In the genomic region with DNA sequence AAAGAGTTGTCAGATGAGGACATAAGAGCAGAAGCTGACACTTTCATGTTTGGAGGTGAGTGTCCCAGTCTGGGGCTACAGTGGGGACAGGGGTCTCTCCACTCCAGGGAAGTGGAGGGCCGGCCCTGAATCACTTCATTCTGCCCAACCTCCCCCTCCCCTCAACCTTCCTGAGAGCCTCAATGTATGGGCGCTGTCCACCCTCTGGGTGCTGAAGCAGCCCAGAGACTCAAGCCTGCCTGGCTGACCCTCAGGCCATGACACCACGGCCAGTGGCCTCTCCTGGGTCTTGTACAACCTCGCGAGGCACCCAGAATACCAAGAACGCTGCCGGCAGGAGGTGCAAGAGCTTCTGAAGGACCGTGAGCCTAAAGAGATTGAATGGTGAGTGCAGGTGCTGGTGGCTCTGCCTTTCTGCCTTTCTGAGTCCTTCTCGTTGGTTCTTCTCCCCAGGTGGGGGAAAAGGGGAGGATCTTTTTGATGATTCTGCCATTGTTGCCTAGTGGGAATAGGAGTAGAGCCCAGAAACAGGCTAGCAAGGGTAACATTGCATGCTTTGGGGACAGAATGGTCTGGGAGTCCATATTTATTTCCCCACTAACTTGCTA, we compare ENCODE assay signal across 1 cellular context.
A peak's percentile ranks its signal among the peaks of the same experiment; 100 is the strongest.
TF ChIP-seq lines count a peak whose summit lies in the region.

No MANE protein-coding gene starts in this region.

TF ChIP-seq in K562, 482 proteins besides CTCF, POLR2A, EP300 and RAD21 (continued from another document and continues in another):
- TF ChIP-seq, protein P1, sequence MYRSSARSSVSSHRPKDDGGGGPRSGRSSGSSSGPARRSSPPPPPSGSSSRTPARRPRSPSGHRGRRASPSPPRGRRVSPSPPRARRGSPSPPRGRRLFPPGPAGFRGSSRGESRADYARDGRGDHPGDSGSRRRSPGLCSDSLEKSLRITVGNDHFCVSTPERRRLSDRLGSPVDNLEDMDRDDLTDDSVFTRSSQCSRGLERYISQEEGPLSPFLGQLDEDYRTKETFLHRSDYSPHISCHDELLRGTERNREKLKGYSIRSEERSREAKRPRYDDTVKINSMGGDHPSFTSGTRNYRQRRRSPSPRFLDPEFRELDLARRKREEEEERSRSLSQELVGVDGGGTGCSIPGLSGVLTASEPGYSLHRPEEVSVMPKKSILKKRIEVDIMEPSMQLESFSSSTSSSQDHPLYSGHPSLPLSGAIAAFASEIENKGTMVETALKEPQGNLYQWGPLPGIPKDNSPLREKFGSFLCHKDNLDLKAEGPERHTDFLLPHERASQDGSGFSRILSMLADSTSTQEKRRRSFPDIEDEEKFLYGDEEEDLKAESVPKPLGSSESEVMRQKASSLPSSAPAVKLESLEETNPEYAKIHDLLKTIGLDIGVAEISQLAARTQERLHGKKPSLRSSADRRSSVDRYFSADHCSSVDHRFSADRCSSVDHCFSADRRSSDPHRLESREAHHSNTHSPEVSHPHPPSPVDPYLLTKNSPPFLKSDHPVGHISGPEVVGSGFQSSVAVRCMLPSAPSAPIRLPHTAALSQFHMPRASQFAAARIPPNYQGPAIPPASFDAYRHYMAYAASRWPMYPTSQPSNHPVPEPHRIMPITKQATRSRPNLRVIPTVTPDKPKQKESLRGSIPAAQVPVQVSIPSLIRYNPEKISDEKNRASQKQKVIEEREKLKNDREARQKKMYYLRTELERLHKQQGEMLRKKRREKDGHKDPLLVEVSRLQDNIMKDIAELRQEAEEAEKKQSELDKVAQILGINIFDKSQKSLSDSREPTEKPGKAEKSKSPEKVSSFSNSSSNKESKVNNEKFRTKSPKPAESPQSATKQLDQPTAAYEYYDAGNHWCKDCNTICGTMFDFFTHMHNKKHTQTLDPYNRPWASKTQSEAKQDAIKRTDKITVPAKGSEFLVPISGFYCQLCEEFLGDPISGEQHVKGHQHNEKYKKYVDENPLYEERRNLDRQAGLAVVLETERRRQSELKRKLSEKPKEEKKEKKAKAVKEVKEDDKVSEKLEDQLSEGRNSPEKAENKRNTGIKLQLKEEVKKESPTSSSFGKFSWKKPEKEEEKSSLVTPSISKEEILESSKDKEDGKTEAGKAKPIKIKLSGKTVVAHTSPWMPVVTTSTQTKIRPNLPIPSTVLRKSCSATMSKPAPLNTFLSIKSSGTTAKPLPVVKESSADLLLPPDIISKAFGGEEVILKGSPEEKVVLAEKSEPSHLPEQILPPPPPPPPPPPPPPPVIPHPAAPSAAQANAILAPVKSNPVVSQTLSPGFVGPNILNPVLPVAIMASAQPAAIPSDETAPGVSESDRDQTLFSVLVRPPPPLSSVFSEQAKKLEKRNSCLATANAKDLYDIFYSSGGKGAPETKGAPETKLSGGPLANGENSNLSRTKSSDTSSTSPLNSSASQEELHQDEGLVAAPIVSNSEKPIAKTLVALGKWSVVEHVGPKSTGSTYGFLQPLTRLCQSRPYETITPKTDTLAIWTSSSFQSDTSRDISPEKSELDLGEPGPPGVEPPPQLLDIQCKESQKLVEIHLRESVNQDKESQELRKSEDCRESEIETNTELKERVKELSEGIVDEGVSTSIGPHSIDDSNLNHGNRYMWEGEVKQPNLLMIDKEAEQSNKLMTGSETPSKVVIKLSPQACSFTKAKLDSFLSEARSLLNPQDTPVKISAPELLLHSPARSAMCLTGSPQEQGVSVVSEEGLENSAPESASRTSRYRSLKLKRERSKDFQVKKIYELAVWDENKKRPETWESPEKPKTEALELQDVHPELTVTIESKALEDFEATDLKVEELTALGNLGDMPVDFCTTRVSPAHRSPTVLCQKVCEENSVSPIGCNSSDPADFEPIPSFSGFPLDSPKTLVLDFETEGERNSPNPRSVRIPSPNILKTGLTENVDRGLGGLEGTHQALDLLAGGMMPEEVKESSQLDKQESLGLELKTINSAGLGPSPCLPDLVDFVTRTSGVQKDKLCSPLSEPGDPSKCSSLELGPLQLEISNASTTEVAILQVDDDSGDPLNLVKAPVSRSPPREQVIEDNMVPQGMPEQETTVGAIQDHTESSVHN (IDR thresholded peaks at IDR 0.05; ENCODE audit: borderline replicate concordance in 1 of 2, low read depth in 1 of 2), result no peak
- TF ChIP-seq, protein P2, sequence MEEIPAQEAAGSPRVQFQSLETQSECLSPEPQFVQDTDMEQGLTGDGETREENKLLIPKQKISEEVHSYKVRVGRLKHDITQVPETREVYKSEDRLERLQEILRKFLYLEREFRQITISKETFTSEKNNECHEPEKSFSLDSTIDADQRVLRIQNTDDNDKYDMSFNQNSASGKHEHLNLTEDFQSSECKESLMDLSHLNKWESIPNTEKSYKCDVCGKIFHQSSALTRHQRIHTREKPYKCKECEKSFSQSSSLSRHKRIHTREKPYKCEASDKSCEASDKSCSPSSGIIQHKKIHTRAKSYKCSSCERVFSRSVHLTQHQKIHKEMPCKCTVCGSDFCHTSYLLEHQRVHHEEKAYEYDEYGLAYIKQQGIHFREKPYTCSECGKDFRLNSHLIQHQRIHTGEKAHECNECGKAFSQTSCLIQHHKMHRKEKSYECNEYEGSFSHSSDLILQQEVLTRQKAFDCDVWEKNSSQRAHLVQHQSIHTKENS (CRISPR knock-in tag; IDR thresholded peaks at IDR 0.05), result no peak
- TF ChIP-seq NFIX (CRISPR knock-in tag; IDR thresholded peaks at IDR 0.05; ENCODE audit: low read depth), result no peak
- TF ChIP-seq BMI1 (IDR thresholded peaks at IDR 0.05; ENCODE audit: low read length), result no peak
- TF ChIP-seq KAT8 (IDR thresholded peaks at IDR 0.05; ENCODE audit: low read depth), result no peak
- no peak for TF ChIP-seq TOE1 (IDR thresholded peaks at IDR 0.05; ENCODE audit: borderline replicate concordance)
- TF ChIP-seq TOE1 (CRISPR knock-in tag; IDR thresholded peaks at IDR 0.05; ENCODE audit: borderline replicate concordance, low read depth), result no peak
- no peak for TF ChIP-seq RBM22 (IDR thresholded peaks at IDR 0.05; ENCODE audit: low read depth, low read length, poor library complexity, severe bottlenecking)
- TF ChIP-seq FOXK2 (conservative IDR thresholded peaks at IDR 0.05 in 1 of 2, IDR thresholded peaks at IDR 0.05 in 1 of 2; ENCODE audit: low read depth in 2 of 2), result no peak
- no peak for TF ChIP-seq RFX5 (IDR thresholded peaks at IDR 0.05; ENCODE audit: low read depth, low read length)
- TF ChIP-seq WHSC1 (IDR thresholded peaks at IDR 0.05; ENCODE audit: low read length), result no peak
- no peak for TF ChIP-seq STAT6 (CRISPR knock-in tag; IDR thresholded peaks at IDR 0.05)
- TF ChIP-seq ZNF785 (CRISPR knock-in tag; IDR thresholded peaks at IDR 0.05), result no peak
- no peak for TF ChIP-seq FOXA3 (CRISPR knock-in tag; conservative IDR thresholded peaks at IDR 0.05 in 1 of 2, IDR thresholded peaks at IDR 0.05 in 1 of 2)
- TF ChIP-seq, protein P3, sequence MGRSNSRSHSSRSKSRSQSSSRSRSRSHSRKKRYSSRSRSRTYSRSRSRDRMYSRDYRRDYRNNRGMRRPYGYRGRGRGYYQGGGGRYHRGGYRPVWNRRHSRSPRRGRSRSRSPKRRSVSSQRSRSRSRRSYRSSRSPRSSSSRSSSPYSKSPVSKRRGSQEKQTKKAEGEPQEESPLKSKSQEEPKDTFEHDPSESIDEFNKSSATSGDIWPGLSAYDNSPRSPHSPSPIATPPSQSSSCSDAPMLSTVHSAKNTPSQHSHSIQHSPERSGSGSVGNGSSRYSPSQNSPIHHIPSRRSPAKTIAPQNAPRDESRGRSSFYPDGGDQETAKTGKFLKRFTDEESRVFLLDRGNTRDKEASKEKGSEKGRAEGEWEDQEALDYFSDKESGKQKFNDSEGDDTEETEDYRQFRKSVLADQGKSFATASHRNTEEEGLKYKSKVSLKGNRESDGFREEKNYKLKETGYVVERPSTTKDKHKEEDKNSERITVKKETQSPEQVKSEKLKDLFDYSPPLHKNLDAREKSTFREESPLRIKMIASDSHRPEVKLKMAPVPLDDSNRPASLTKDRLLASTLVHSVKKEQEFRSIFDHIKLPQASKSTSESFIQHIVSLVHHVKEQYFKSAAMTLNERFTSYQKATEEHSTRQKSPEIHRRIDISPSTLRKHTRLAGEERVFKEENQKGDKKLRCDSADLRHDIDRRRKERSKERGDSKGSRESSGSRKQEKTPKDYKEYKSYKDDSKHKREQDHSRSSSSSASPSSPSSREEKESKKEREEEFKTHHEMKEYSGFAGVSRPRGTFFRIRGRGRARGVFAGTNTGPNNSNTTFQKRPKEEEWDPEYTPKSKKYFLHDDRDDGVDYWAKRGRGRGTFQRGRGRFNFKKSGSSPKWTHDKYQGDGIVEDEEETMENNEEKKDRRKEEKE (IDR thresholded peaks at IDR 0.05; ENCODE audit: borderline replicate concordance in 1 of 2, control insufficient read depth in 1 of 2, low read depth in 2 of 2, low read length in 1 of 2), result no peak
- TF ChIP-seq ZNF311 (CRISPR knock-in tag; IDR thresholded peaks at IDR 0.05), result 0 out of 2 replicates have a peak, but pooled peaks have one; percentile 31
- TF ChIP-seq ATF3 (IDR thresholded peaks at IDR 0.05), result no peak
- no peak for TF ChIP-seq ATF3 (CRISPR knock-in tag; conservative IDR thresholded peaks at IDR 0.05)
- TF ChIP-seq TGIF2 (CRISPR knock-in tag; IDR thresholded peaks at IDR 0.05), result 0 out of 2 replicates have a peak, but pooled peaks have one; percentile 41
- peak; percentile 89 for TF ChIP-seq PRMT5 (CRISPR knock-in tag; IDR thresholded peaks at IDR 0.05)
- TF ChIP-seq, protein P4, sequence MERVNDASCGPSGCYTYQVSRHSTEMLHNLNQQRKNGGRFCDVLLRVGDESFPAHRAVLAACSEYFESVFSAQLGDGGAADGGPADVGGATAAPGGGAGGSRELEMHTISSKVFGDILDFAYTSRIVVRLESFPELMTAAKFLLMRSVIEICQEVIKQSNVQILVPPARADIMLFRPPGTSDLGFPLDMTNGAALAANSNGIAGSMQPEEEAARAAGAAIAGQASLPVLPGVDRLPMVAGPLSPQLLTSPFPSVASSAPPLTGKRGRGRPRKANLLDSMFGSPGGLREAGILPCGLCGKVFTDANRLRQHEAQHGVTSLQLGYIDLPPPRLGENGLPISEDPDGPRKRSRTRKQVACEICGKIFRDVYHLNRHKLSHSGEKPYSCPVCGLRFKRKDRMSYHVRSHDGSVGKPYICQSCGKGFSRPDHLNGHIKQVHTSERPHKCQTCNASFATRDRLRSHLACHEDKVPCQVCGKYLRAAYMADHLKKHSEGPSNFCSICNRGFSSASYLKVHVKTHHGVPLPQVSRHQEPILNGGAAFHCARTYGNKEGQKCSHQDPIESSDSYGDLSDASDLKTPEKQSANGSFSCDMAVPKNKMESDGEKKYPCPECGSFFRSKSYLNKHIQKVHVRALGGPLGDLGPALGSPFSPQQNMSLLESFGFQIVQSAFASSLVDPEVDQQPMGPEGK (CRISPR knock-in tag; IDR thresholded peaks at IDR 0.05; ENCODE audit: borderline replicate concordance), result no peak
- TF ChIP-seq ZNF830 (CRISPR knock-in tag; IDR thresholded peaks at IDR 0.05), result no peak
- TF ChIP-seq ZFPM2 (CRISPR knock-in tag; IDR thresholded peaks at IDR 0.05), result no peak
- TF ChIP-seq, protein P5, sequence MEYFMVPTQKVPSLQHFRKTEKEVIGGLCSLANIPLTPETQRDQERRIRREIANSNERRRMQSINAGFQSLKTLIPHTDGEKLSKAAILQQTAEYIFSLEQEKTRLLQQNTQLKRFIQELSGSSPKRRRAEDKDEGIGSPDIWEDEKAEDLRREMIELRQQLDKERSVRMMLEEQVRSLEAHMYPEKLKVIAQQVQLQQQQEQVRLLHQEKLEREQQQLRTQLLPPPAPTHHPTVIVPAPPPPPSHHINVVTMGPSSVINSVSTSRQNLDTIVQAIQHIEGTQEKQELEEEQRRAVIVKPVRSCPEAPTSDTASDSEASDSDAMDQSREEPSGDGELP (CRISPR knock-in tag; IDR thresholded peaks at IDR 0.05; ENCODE audit: borderline replicate concordance), result peak; percentile 40; the same call in 1 of the 2 replicates
- TF ChIP-seq, protein P6, sequence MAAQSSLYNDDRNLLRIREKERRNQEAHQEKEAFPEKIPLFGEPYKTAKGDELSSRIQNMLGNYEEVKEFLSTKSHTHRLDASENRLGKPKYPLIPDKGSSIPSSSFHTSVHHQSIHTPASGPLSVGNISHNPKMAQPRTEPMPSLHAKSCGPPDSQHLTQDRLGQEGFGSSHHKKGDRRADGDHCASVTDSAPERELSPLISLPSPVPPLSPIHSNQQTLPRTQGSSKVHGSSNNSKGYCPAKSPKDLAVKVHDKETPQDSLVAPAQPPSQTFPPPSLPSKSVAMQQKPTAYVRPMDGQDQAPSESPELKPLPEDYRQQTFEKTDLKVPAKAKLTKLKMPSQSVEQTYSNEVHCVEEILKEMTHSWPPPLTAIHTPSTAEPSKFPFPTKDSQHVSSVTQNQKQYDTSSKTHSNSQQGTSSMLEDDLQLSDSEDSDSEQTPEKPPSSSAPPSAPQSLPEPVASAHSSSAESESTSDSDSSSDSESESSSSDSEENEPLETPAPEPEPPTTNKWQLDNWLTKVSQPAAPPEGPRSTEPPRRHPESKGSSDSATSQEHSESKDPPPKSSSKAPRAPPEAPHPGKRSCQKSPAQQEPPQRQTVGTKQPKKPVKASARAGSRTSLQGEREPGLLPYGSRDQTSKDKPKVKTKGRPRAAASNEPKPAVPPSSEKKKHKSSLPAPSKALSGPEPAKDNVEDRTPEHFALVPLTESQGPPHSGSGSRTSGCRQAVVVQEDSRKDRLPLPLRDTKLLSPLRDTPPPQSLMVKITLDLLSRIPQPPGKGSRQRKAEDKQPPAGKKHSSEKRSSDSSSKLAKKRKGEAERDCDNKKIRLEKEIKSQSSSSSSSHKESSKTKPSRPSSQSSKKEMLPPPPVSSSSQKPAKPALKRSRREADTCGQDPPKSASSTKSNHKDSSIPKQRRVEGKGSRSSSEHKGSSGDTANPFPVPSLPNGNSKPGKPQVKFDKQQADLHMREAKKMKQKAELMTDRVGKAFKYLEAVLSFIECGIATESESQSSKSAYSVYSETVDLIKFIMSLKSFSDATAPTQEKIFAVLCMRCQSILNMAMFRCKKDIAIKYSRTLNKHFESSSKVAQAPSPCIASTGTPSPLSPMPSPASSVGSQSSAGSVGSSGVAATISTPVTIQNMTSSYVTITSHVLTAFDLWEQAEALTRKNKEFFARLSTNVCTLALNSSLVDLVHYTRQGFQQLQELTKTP (IDR thresholded peaks at IDR 0.05; ENCODE audit: low read depth in 1 of 2, partially characterized antibody in 2 of 2), result peak in 1 of 2 experiments; percentile 48
- TF ChIP-seq NCOA1 (IDR thresholded peaks at IDR 0.05; ENCODE audit: low read depth), result no peak
